In the genomic region with DNA sequence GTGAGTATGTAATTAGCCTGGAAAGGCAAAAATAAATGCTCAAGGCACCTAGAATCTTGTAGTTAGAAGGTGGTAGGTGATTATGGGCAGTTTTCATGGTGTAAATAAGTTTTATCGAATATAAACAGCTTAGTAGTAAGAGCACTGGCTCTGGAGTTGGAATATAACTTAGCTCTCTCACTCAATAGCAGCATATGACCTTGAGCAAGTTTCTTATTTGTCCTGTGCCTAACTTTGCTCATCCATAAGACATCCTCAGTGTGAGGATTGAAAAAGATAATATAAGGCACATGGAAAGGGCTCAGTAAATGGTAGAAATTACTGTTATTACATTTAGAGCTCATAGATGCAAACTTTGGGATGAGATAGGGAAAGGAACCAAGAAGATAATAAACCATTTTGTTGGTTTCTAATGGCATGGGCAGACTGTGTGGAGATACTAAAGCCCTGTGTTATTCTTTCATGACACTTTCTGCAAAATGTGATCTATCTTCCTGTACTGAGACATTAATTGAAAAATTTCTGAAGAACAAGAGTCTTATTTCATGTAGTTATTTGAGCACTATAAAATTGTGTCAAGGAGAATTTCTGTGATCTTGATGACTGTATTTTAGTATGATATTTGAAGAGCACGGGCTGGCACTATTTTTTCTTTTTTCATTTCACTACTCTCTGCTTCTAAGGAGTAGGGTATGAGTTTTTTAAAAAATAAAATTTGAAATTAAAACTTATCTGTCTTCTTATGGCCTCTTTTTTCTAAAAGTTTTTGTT, we compare ENCODE assay signal across 9 cellular contexts. TPM values are rescaled to one million over a fixed set of nuclear protein-coding genes. Genes with fewer than 3 reads are reported as not detected.
DNase-seq lines count a peak whose midpoint lies in the region; ATAC-seq and TF ChIP-seq lines count a peak whose summit lies in the region.
"Had no signal": no experiment of that assay in that cellular context is flagged by ENCODE, and none has a peak within 500 bp of the region (broad histone marks: within the 10 kb centered on the region; RNA-seq: fewer than 3 reads in every experiment).

No MANE protein-coding gene starts in this region.

- peaks cover 74% of the 10 kb centered on the region for H3K79me2 ChIP-seq in osteoblast (ENCODE audit: insufficient read depth, low read length)

- H3K9me3 ChIP-seq in CD4-positive, alpha-beta T cell (ENCODE audit: control insufficient read depth, low read length), result no peaks in the 10 kb centered on the region
- no peaks in the 10 kb centered on the region for H3K9me3 ChIP-seq in duodenal mucosa (ENCODE audit: control insufficient read depth in 1 of 2, low read length in 2 of 2)
- H3K9me3 ChIP-seq in osteoblast (ENCODE audit: low read depth, low read length), result no peaks in the 10 kb centered on the region

- POLR2A ChIA-PET in CD4-positive, alpha-beta T cell (lab: Charles Lee), result interaction anchor here (0.8 to 1.6 kb wide), 7 partner anchors 13 to 152 kb away, joined by 3 to 17 read pairs (median 5); a partner anchor contains a TSS

- peak overlapping the region; percentile 81 for H3K4me2 ChIP-seq in osteoblast (ENCODE audit: insufficient read depth, low read length)

- H3K27ac ChIP-seq in CD4-positive, alpha-beta T cell (ENCODE audit: low read depth, low read length), result no peak overlapping the region
- H3K27ac ChIP-seq in duodenal mucosa (ENCODE audit: low read depth, low read length) (no peak overlapping the region), osteoblast (ENCODE audit: low read depth, low read length) (peak overlapping the region; percentile 31)

- no peak for TF ChIP-seq CTCF in CD4-positive, alpha-beta T cell (IDR thresholded peaks at IDR 0.05)
- TF ChIP-seq CTCF in NB4 (IDR thresholded peaks at IDR 0.05; ENCODE audit: low read depth, low read length), result no peak
- TF ChIP-seq CTCF in osteoblast (IDR thresholded peaks at IDR 0.05; ENCODE audit: extremely low read depth, low read depth, low read length), result no peak

- CTCF ChIA-PET in CD4-positive, alpha-beta T cell (lab: Charles Lee), result interaction anchor here (1.7 to 1.8 kb wide), 2 partner anchors 9 to 151 kb away, joined by 4 to 9 read pairs; a partner anchor contains a TSS

- no peak overlapping the region for H2AFZ ChIP-seq in osteoblast (ENCODE audit: low read length)

- peaks cover 14% of the 10 kb centered on the region for H3K36me3 Mint-ChIP-seq in CD4-positive, alpha-beta T cell (ENCODE audit: low read depth)

- no peaks in the 10 kb centered on the region for H3K27me3 ChIP-seq in CD4-positive, alpha-beta T cell (ENCODE audit: control insufficient read depth, insufficient read depth, low read length)
- no peaks in the 10 kb centered on the region for H3K27me3 ChIP-seq in duodenal mucosa (ENCODE audit: control insufficient read depth in 1 of 2, insufficient read depth in 2 of 2, low read length in 2 of 2)
- H3K27me3 ChIP-seq in osteoblast (ENCODE audit: insufficient read depth, low read length), result no peaks in the 10 kb centered on the region

- H3K36me3 ChIP-seq in duodenal mucosa (ENCODE audit: control insufficient read depth in 1 of 2, insufficient read depth in 2 of 2, low read length in 2 of 2) (no peaks in the 10 kb centered on the region), osteoblast (ENCODE audit: insufficient read depth, low read length) (no peaks in the 10 kb centered on the region)

- no peak for DNase-seq in CD4-positive, alpha-beta T cell
- DNase-seq in NB4 (ENCODE audit: low read depth), result no peak
- no peak for DNase-seq in osteoblast (ENCODE audit: insufficient read length, low spot score, missing footprints)
- DNase-seq in hypothalamus (lab: John Stamatoyannopoulos, UW), result no peak
- no peak for DNase-seq in NCI-H2107 (lab: John Stamatoyannopoulos, UW)
- DNase-seq: NCI-H1930 had no signal

- H3K4me1 ChIP-seq in duodenal mucosa (ENCODE audit: control insufficient read depth in 1 of 2, insufficient read depth in 2 of 2, low read length in 2 of 2), result peaks cover 15 to 25% of the 10 kb centered on the region in 2 donors
- peaks cover 9% of the 10 kb centered on the region for H3K4me1 ChIP-seq in osteoblast (ENCODE audit: insufficient read depth, low read length)

- peak overlapping the region; percentile 20 to 90 for H3K9ac ChIP-seq in duodenal mucosa (ENCODE audit: low read depth in 1 of 2, low read length in 2 of 2)

- peaks cover 37% of the 10 kb centered on the region for H4K20me1 ChIP-seq in osteoblast (ENCODE audit: insufficient read depth, low read length)

- H3K9me3 Mint-ChIP-seq in CD4-positive, alpha-beta T cell, result no peaks in the 10 kb centered on the region

- H3K27ac Mint-ChIP-seq in CD4-positive, alpha-beta T cell, result peak overlapping the region; percentile 91

- intact Hi-C loops in CD4-positive, alpha-beta T cell (cut with DNase I, micrococcal nuclease), result loop anchor here (2.0 to 10.0 kb wide), 5 partner anchors 13 to 385 kb away; a partner anchor contains a TSS

- TF ChIP-seq POLR2A in NB4 (IDR thresholded peaks at IDR 0.05; ENCODE audit: extremely low read depth, insufficient read length), result no peak

- peak overlapping the region; percentile 95 for H3K4me3 Mint-ChIP-seq in CD4-positive, alpha-beta T cell

- H3K27me3 Mint-ChIP-seq in CD4-positive, alpha-beta T cell, result no peaks in the 10 kb centered on the region

- peaks cover 68% of the 10 kb centered on the region for H3K4me1 Mint-ChIP-seq in CD4-positive, alpha-beta T cell (ENCODE audit: low read depth)

- H3K4me3 ChIP-seq in NB4 (ENCODE audit: low read depth, low read length) (peak overlapping the region; percentile 93), duodenal mucosa (ENCODE audit: low read depth in 1 of 2, low read length in 2 of 2) (peak overlapping the region; percentile 98), osteoblast (ENCODE audit: insufficient read depth, low read length) (peak overlapping the region; percentile 96)

- ATAC-seq in CD4-positive, alpha-beta T cell (ENCODE audit: poor library complexity), result no peak
- ATAC-seq in GM18867 (IDR thresholded peaks at IDR 0.05; ENCODE audit: unreplicated experiment) (no peak), GM18907 (IDR thresholded peaks at IDR 0.05; ENCODE audit: unreplicated experiment) (no peak)

RNA-seq across cellular contexts. Expression of a gene that starts 3.1 kb away (rescaled TPM):
- 10 to 100 TPM; 20.5 to 20.8 TPM for total RNA-seq in CD4-positive, alpha-beta T cell
- 48.1 and 53.3 TPM in 2 replicates for total RNA-seq in osteoblast

RNA-seq across cellular contexts. Expression of a gene that starts 52.1 kb away (rescaled TPM):
- 10 to 100 TPM; 13.0 to 13.4 TPM for total RNA-seq in CD4-positive, alpha-beta T cell
- total RNA-seq in osteoblast, result 20.6 and 28.9 TPM in 2 replicates
